In the genomic region with DNA sequence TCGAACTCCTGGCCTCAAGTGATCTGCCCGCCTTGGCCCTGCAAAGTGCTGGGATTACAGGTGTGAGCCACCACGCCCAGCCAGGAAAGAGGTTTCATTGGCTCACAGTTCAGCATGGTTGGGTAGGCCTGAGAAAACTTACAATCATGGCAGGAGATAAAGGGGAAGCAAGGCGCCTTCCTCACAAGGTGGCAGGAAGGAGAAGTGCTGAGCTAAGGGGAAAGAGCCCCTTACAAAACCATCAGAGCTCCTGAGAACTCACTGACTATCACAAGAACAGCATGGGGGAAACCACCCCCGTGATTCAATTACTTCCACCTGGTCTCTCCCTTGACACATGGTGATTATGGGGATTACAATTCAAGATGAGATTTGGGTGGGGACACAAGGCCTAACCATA, we compare ENCODE assay signal across 23 cellular contexts.
DNase-seq lines count a peak whose midpoint lies in the region; ATAC-seq, FAIRE-seq and TF ChIP-seq lines count a peak whose summit lies in the region.
"Had no signal": no experiment of that assay in that cellular context is flagged by ENCODE, and none has a peak within 500 bp of the region (broad histone marks: within the 10 kb centered on the region; RNA-seq: fewer than 3 reads in every experiment).

No MANE protein-coding gene starts in this region.

- TF ChIP-seq POLR2A in HepG2 (IDR thresholded peaks at IDR 0.05; ENCODE audit: insufficient read depth in 1 of 2, low read depth in 2 of 2, low read length in 2 of 2) (no peak), right lobe of liver (IDR thresholded peaks at IDR 0.05) (no peak), H1 (IDR thresholded peaks at IDR 0.05; ENCODE audit: control extremely low read depth in 1 of 2, low read depth in 2 of 2, low read length in 2 of 2) (no peak)

- no peaks in the 10 kb centered on the region for H4K20me1 ChIP-seq in HepG2 (ENCODE audit: insufficient read depth, low read length)
- no peaks in the 10 kb centered on the region for H4K20me1 ChIP-seq in H1 (replicated peaks in 1 of 2; ENCODE audit: control insufficient read depth in 1 of 2, insufficient read depth in 2 of 2, low read length in 2 of 2)
- H4K20me1 ChIP-seq: BLaER1 treated with 17β-estradiol and CSF1 and Interleukin-3, amounts not matched to agents 10 nM and 100 nM had no signal

- ATAC-seq in HepG2 (no peak), right lobe of liver (no peak)
- ATAC-seq: HCT116 had no signal

- H3K4me3 ChIP-seq in HepG2 (replicated peaks in 1 of 3; ENCODE audit: insufficient read depth in 1 of 3, low read depth in 2 of 3, low read length in 3 of 3) (no peak overlapping the region), right lobe of liver (no peak overlapping the region), H1 (ENCODE audit: extremely low read depth in 1 of 4, insufficient read depth in 2 of 4, low read depth in 3 of 4, low read length in 4 of 4) (no peak overlapping the region)
- H3K4me3 ChIP-seq: BLaER1 treated with 17β-estradiol and CSF1 and Interleukin-3, amounts not matched to agents 10 nM and 100 nM; GM23248 had no signal

- FAIRE-seq in HepG2 (lab: Jason Lieb, UNC) = no peak
- FAIRE-seq in H1 (lab: Jason Lieb, UNC) = no peak
- FAIRE-seq: A204.1, GM12891 had no signal

- H2BK15ac ChIP-seq in H1 (ENCODE audit: low read length) = no peak overlapping the region

- H3K9me3 ChIP-seq in HepG2 (ENCODE audit: low read length) (no peaks in the 10 kb centered on the region), right lobe of liver (no peaks in the 10 kb centered on the region), H1 (ENCODE audit: insufficient read depth in 2 of 2, low read depth in 1 of 2, low read length in 1 of 2) (no peaks in the 10 kb centered on the region)
- H3K9me3 ChIP-seq: BE2C had no signal

- BruUV-seq in HepG2 (replicated peaks; lab: Mats Ljungman, UMichigan) = no TSS peak

- no peak overlapping the region for H2AK5ac ChIP-seq in H1 (ENCODE audit: low read depth, low read length)

- H2BK5ac ChIP-seq in H1 (ENCODE audit: low read depth, low read length) = no peak overlapping the region

- H2AFZ ChIP-seq in HepG2 (ENCODE audit: low read length) (no peak overlapping the region), H1 (ENCODE audit: low read length) (no peak overlapping the region)
- H2AFZ ChIP-seq: GM23248 had no signal

- no peak overlapping the region for H3K27ac Mint-ChIP-seq in osteocyte (ENCODE audit: unreplicated experiment)
- H3K27ac Mint-ChIP-seq: CD14-positive monocyte; CD4-positive, alpha-beta T cell; H9 had no signal

- H4K5ac ChIP-seq in H1 (ENCODE audit: insufficient read length, low read depth, low read length) = no peak overlapping the region

- no peak for TF ChIP-seq EP300 in HepG2 (IDR thresholded peaks at IDR 0.05; ENCODE audit: low read depth in 2 of 2, low read length in 2 of 2)
- TF ChIP-seq EP300 in HepG2 (CRISPR knock-in tag; IDR thresholded peaks at IDR 0.05; ENCODE audit: borderline replicate concordance) = no peak
- no peak for TF ChIP-seq EP300 in H1 (IDR thresholded peaks at IDR 0.05; ENCODE audit: borderline replicate concordance in 1 of 2, low read depth in 2 of 2, low read length in 2 of 2)

- in situ Hi-C loops in HepG2 (cut with HindIII; ENCODE audit: extremely low pct_ligation_motif_present, low pct_unique_long_range_greater_than_20kb) = no loop called here

- POLR2A ChIA-PET in HepG2 (lab: Yijun Ruan, JAX) = no interaction called here
- POLR2A ChIA-PET in H1 (lab: Charles Lee; ENCODE audit: partially characterized antibody) = interaction anchor here (1.2 kb wide), 1 partner anchor 23 kb away, joined by 3 read pairs; no protein-coding TSS in a partner anchor

- no peaks in the 10 kb centered on the region for H3K36me3 ChIP-seq in HepG2 (replicated peaks in 1 of 2; ENCODE audit: control insufficient read depth in 1 of 2, insufficient read depth in 2 of 2, low read length in 2 of 2)
- H3K36me3 ChIP-seq in right lobe of liver = no peaks in the 10 kb centered on the region
- H3K36me3 ChIP-seq in H1 (ENCODE audit: control insufficient read depth in 2 of 4, insufficient read depth in 4 of 4, low read length in 3 of 4) = no peaks in the 10 kb centered on the region
- H3K36me3 ChIP-seq: BE2C; BLaER1 treated with 17β-estradiol and CSF1 and Interleukin-3, amounts not matched to agents 10 nM and 100 nM had no signal

- intact Hi-C loops in HepG2 (cut with micrococcal nuclease; ENCODE audit: unreplicated experiment) (no loop called here), right lobe of liver (cut with DNase I) (no loop called here)

- H3K4me2 ChIP-seq in HepG2 (ENCODE audit: low read depth, low read length) (no peak overlapping the region), H1 (ENCODE audit: insufficient read depth in 1 of 2, low read depth in 2 of 2, low read length in 2 of 2) (no peak overlapping the region)
- H3K4me2 ChIP-seq: BLaER1 treated with 17β-estradiol and CSF1 and Interleukin-3, amounts not matched to agents 10 nM and 100 nM had no signal

- H3K23ac ChIP-seq in H1 (ENCODE audit: insufficient read length) = no peak overlapping the region

- 22% methylated on average over 5 of the region's 5 CpGs for WGBS in HepG2 (ENCODE audit: low lambda C conversion rate)
- 54% methylated on average over 3 of the region's 5 CpGs for WGBS in right lobe of liver (ENCODE audit: insufficient coverage, low coverage, low lambda C conversion rate, missing lambda C conversion rate)
- WGBS in H1 (ENCODE audit: extremely low coverage in 1 of 2, insufficient coverage in 1 of 2, insufficient read length in 1 of 2, insufficient replicate concordance in 2 of 2, low coverage in 1 of 2, low lambda C conversion rate in 2 of 2, missing lambda C conversion rate in 1 of 2), 2 experiments = 91% methylated on average over 4 of the region's 5 CpGs; no CpG with 5 or more reads in 1 of the 2 experiments

- H3K27me3 Mint-ChIP-seq in osteocyte (ENCODE audit: unreplicated experiment) = peaks cover 8% of the 10 kb centered on the region
- H3K27me3 Mint-ChIP-seq: CD4-positive, alpha-beta T cell; CD8-positive, alpha-beta memory T cell had no signal

- no peak overlapping the region for H3K14ac ChIP-seq in H1 (ENCODE audit: insufficient read length)

- no peak overlapping the region for H4K91ac ChIP-seq in H1 (replicated peaks; ENCODE audit: insufficient read length, low read length)

- DNase-seq in HepG2 (ENCODE audit: low spot score) = no peak
- DNase-seq in right lobe of liver = no peak
- DNase-seq in H1 (ENCODE audit: low read depth in 1 of 2, low spot score in 2 of 2) = no peak
- peak; percentile 27 for DNase-seq in osteocyte (ENCODE audit: extremely low spot score, unreplicated experiment)
- DNase-seq in COR-L47 (lab: John Stamatoyannopoulos, UW) = no peak
- no peak for DNase-seq in GM20000 (ENCODE audit: low spot score)
- DNase-seq: ACHN; AML-193; BE2C; Calu3; CD4-positive, alpha-beta T cell; CD8-positive, alpha-beta memory T cell; DMS53; DMS79 treated with DMSO at 0.1 percent for 48 hours; GF-D8; GM23248; H9 had no signal

- TF ChIP-seq RAD21 in HepG2 (CRISPR knock-in tag; IDR thresholded peaks at IDR 0.05) (no peak), H1 (IDR thresholded peaks at IDR 0.05 in 1 of 2, conservative IDR thresholded peaks at IDR 0.05 in 1 of 2; ENCODE audit: low read depth in 2 of 2, low read length in 2 of 2) (no peak)

- no peaks in the 10 kb centered on the region for H3K4me1 Mint-ChIP-seq in osteocyte (ENCODE audit: unreplicated experiment)
- H3K4me1 Mint-ChIP-seq: CD14-positive monocyte; CD8-positive, alpha-beta memory T cell had no signal

- H3K27ac ChIP-seq in HepG2 (ENCODE audit: extremely low read length, insufficient read depth, low read length) (no peak overlapping the region), right lobe of liver (no peak overlapping the region), H1 (ENCODE audit: low read depth, low read length) (no peak overlapping the region)
- H3K27ac ChIP-seq: 22Rv1; BLaER1 treated with 17β-estradiol and CSF1 and Interleukin-3, amounts not matched to agents 10 nM and 100 nM; GM23248 had no signal

- no peaks in the 10 kb centered on the region for H3K79me2 ChIP-seq in HepG2 (ENCODE audit: insufficient read depth, low read length)
- H3K79me2 ChIP-seq in H1 (ENCODE audit: control insufficient read depth in 1 of 2, insufficient read depth in 2 of 2, low read length in 2 of 2) = no peaks in the 10 kb centered on the region

- no peak for TF ChIP-seq CTCF in HepG2 (CRISPR knock-in tag; IDR thresholded peaks at IDR 0.05)
- no peak for TF ChIP-seq CTCF in right lobe of liver (IDR thresholded peaks at IDR 0.05)
- TF ChIP-seq CTCF in H1 (IDR thresholded peaks at IDR 0.05; ENCODE audit: control extremely low read depth in 1 of 3, insufficient read depth in 1 of 3, low read depth in 1 of 3, low read length in 3 of 3) = no peak
- no peak for TF ChIP-seq CTCF in osteocyte (IDR thresholded peaks at IDR 0.05)
- no peak for TF ChIP-seq CTCF in GM20000 (IDR thresholded peaks at IDR 0.05; ENCODE audit: extremely low read depth, missing control alignments)

- H2BK12ac ChIP-seq in H1 (ENCODE audit: low read depth, low read length) = no peak overlapping the region

- peaks cover 0 to 7% of the 10 kb centered on the region in 2 experiments; a peak in 3 of 5 replicates for H3K27me3 ChIP-seq in HepG2 (ENCODE audit: control insufficient read depth in 1 of 2, insufficient read depth in 2 of 2, low read length in 2 of 2)
- H3K27me3 ChIP-seq in right lobe of liver = no peaks in the 10 kb centered on the region
- H3K27me3 ChIP-seq in H1 (replicated peaks in 1 of 4; ENCODE audit: control insufficient read depth in 3 of 4, extremely low read depth in 1 of 4, insufficient read depth in 3 of 4, low read length in 3 of 4) = no peaks in the 10 kb centered on the region
- H3K27me3 ChIP-seq: BE2C; BLaER1 treated with 17β-estradiol and CSF1 and Interleukin-3, amounts not matched to agents 10 nM and 100 nM had no signal

- no peak overlapping the region for H2BK120ac ChIP-seq in H1 (replicated peaks; ENCODE audit: low read depth, low read length)

- H3K9me3 Mint-ChIP-seq in osteocyte (ENCODE audit: unreplicated experiment) = peaks cover 10% of the 10 kb centered on the region

- H3K23me2 ChIP-seq in H1 (ENCODE audit: low read depth, low read length) = no peaks in the 10 kb centered on the region

- H3K79me1 ChIP-seq in H1 (ENCODE audit: low read depth, low read length) = no peaks in the 10 kb centered on the region

- no peak overlapping the region for H4K8ac ChIP-seq in H1 (ENCODE audit: extremely low read depth, insufficient read depth, low read length)

- no peak overlapping the region for H2BK20ac ChIP-seq in H1 (ENCODE audit: low read length)

- CTCF ChIA-PET in HepG2 (lab: Yijun Ruan, JAX; ENCODE audit: low intra/inter-chr PET ratio, low total read pairs) = no interaction called here
- CTCF ChIA-PET in H1 (lab: Charles Lee; ENCODE audit: partially characterized antibody) = interaction anchor here (0.6 kb wide), 1 partner anchor 32 kb away, joined by 3 read pairs; no protein-coding TSS in a partner anchor

- H3K4me3 Mint-ChIP-seq in osteocyte (ENCODE audit: unreplicated experiment) = no peak overlapping the region
- H3K4me3 Mint-ChIP-seq: CD14-positive monocyte; CD4-positive, alpha-beta T cell; CD8-positive, alpha-beta memory T cell; H9 had no signal

- no peak overlapping the region for H3K56ac ChIP-seq in H1 (replicated peaks; ENCODE audit: insufficient read length, low read depth, low read length)

- H3K36me3 Mint-ChIP-seq in osteocyte (ENCODE audit: unreplicated experiment) = no peaks in the 10 kb centered on the region
- H3K36me3 Mint-ChIP-seq: CD14-positive monocyte; CD8-positive, alpha-beta memory T cell had no signal

- H3K4me1 ChIP-seq in HepG2 (ENCODE audit: insufficient read depth, low read length) (no peaks in the 10 kb centered on the region), right lobe of liver (no peaks in the 10 kb centered on the region), H1 (replicated peaks in 1 of 4; ENCODE audit: control insufficient read depth in 3 of 4, insufficient read depth in 4 of 4, low read length in 3 of 4) (peaks cover 0 to 2% (median under 1%) of the 10 kb centered on the region in 4 experiments; a peak in 3 of 7 replicates)
- H3K4me1 ChIP-seq: BE2C; BLaER1 treated with 17β-estradiol and CSF1 and Interleukin-3, amounts not matched to agents 10 nM and 100 nM had no signal

- no peak overlapping the region for H3K4ac ChIP-seq in H1 (replicated peaks; ENCODE audit: insufficient read length, low read depth, low read length)

- no peak overlapping the region for H3K18ac ChIP-seq in H1 (ENCODE audit: extremely low read depth, low read length)

- H3K9ac ChIP-seq in HepG2 (ENCODE audit: insufficient read depth, low read depth, low read length) (no peak overlapping the region), H1 (replicated peaks in 1 of 4; ENCODE audit: extremely low read depth in 1 of 4, low read depth in 3 of 4, low read length in 3 of 4) (no peak overlapping the region)
- H3K9ac ChIP-seq: BLaER1 treated with 17β-estradiol and CSF1 and Interleukin-3, amounts not matched to agents 10 nM and 100 nM; GM23248 had no signal

Comparison
In these comparisons a context has a peak if more than half of its experiments do, and no peak if none do; other contexts are left out.
1. Of the 41 proteins assayed by ChIP-seq in both HepG2 and H1: peak only in HepG2: none; only in H1: none; in both: MAFK; in neither: 40.